ENCODE assay signal across 22 cellular contexts in the genomic region with DNA sequence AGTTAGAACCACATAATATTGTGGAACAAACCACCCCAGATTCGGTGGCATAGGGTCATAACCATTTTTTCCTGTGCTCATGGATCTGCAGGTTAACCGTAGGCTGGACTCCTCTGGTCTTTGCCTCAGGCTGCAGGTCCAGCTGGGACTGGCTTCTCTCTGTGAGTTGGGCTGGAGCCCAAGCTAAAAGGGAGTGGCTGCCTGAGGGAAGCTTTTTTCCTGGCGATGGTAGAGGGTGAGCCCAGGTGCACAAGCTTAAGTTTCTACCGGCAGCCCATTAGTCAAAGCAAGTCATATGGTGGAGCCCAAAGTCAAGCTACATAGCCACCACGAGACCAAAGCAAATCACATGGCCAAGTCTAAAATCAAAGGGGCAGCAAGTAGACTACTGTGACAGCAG. TPM values are rescaled to one million over a fixed set of nuclear protein-coding genes. Genes with fewer than 3 reads are reported as not detected.
DNase-seq lines count a peak whose midpoint lies in the region; ATAC-seq, FAIRE-seq and TF ChIP-seq lines count a peak whose summit lies in the region.
"Had no signal": no experiment of that assay in that cellular context is flagged by ENCODE, and none has a peak within 500 bp of the region (broad histone marks: within the 10 kb centered on the region; RNA-seq: fewer than 3 reads in every experiment).

No MANE protein-coding gene starts in this region.

- intact Hi-C loops in upper lobe of right lung (cut with DNase I): no loop called here

- H3K4me3 ChIP-seq in keratinocyte (ENCODE audit: control insufficient read depth in 2 of 3, extremely low read depth in 1 of 3, insufficient read depth in 2 of 3, low read depth in 1 of 3, low read length in 3 of 3) (no peak overlapping the region), upper lobe of right lung (no peak overlapping the region)
- H3K4me3 ChIP-seq: SK-N-MC had no signal

- peak; percentile 64 for ATAC-seq in WTC11
- no peak for ATAC-seq in GM18870 (IDR thresholded peaks at IDR 0.05; ENCODE audit: unreplicated experiment)
- no peak for ATAC-seq in HG03457 (IDR thresholded peaks at IDR 0.05; ENCODE audit: unreplicated experiment)
- no peak for ATAC-seq in upper lobe of right lung

- no peaks in the 10 kb centered on the region for H3K79me2 ChIP-seq in keratinocyte (ENCODE audit: control insufficient read depth, insufficient read depth, low read length)

- H3K9ac ChIP-seq in keratinocyte (ENCODE audit: control insufficient read depth, extremely low read depth, insufficient read depth, low read length): no peak overlapping the region

- no peak overlapping the region for H3K27ac ChIP-seq in keratinocyte (ENCODE audit: control insufficient read depth, insufficient read depth, low read length)
- H3K27ac ChIP-seq in upper lobe of right lung: no peak overlapping the region
- H3K27ac ChIP-seq: SK-N-MC had no signal

- POLR2A ChIA-PET in WTC11 (lab: Charles Lee): no interaction called here

- no peak overlapping the region for H3K4me3 Mint-ChIP-seq in WTC11
- H3K4me3 Mint-ChIP-seq: CD4-positive, alpha-beta memory T cell had no signal

- no peaks in the 10 kb centered on the region for H3K36me3 Mint-ChIP-seq in WTC11
- H3K36me3 Mint-ChIP-seq: CD4-positive, alpha-beta memory T cell had no signal

- H4K20me1 ChIP-seq in keratinocyte (ENCODE audit: control insufficient read depth, extremely low read depth, insufficient read depth, low read length): no peaks in the 10 kb centered on the region

- no peak overlapping the region for H3K4me2 ChIP-seq in keratinocyte (ENCODE audit: control insufficient read depth, extremely low read depth, insufficient read depth, low read depth, low read length)

- no peaks in the 10 kb centered on the region for H3K27me3 ChIP-seq in keratinocyte (ENCODE audit: control insufficient read depth, extremely low read depth, insufficient read depth, low read length)
- H3K27me3 ChIP-seq in upper lobe of right lung: no peaks in the 10 kb centered on the region
- H3K27me3 ChIP-seq: BE2C had no signal

- H2AFZ ChIP-seq in keratinocyte (ENCODE audit: control insufficient read depth, low read length): no peak overlapping the region

- DNase-seq in ELF-1 (ENCODE audit: low read depth, low spot score) (peak; percentile 92), M059J (ENCODE audit: low read depth) (peak; percentile 52), WTC11 (ENCODE audit: low spot score) (peak; percentile 25), keratinocyte (ENCODE audit: low read depth, low spot score) (peak; percentile 1), upper lobe of right lung (no peak)
- DNase-seq: BE2C; CD4-positive, alpha-beta memory T cell; DMS79 treated with DMSO at 0.1 percent for 48 hours; GDM1; KG1; MM.1S; NCI-H1105; NCI-H1930; NCI-H345; NCI-H774; T-helper 1 cell had no signal

- H3K9me3 Mint-ChIP-seq in WTC11: no peaks in the 10 kb centered on the region
- H3K9me3 Mint-ChIP-seq: CD4-positive, alpha-beta memory T cell had no signal

- H3K4me1 ChIP-seq in keratinocyte (ENCODE audit: control insufficient read depth, extremely low read depth, insufficient read depth, low read length) (no peaks in the 10 kb centered on the region), upper lobe of right lung (no peaks in the 10 kb centered on the region)
- H3K4me1 ChIP-seq: BE2C had no signal

- no peaks in the 10 kb centered on the region for H3K36me3 ChIP-seq in keratinocyte (ENCODE audit: control insufficient read depth in 2 of 2, extremely low read depth in 1 of 2, insufficient read depth in 2 of 2, low read length in 2 of 2)
- H3K36me3 ChIP-seq in upper lobe of right lung: no peaks in the 10 kb centered on the region
- H3K36me3 ChIP-seq: BE2C had no signal

- no peak for FAIRE-seq in keratinocyte (lab: Jason Lieb, UNC)
- FAIRE-seq: D721Med had no signal

- TF ChIP-seq CTCF in WTC11 (IDR thresholded peaks at IDR 0.05): no peak
- no peak for TF ChIP-seq CTCF in keratinocyte (optimal IDR thresholded peaks at IDR 0.05 in 1 of 3, IDR thresholded peaks at IDR 0.05 in 1 of 3, conservative IDR thresholded peaks at IDR 0.05 in 1 of 3; ENCODE audit: extremely low read depth in 1 of 3, insufficient read depth in 2 of 3, low read length in 3 of 3)
- no peak for TF ChIP-seq CTCF in upper lobe of right lung (IDR thresholded peaks at IDR 0.05)

- no peaks in the 10 kb centered on the region for H3K9me1 ChIP-seq in keratinocyte (ENCODE audit: control insufficient read depth, extremely low read depth, insufficient read depth, low read length)

- no peak overlapping the region for H3K27ac Mint-ChIP-seq in WTC11
- H3K27ac Mint-ChIP-seq: CD4-positive, alpha-beta memory T cell had no signal

- no peaks in the 10 kb centered on the region for H3K9me3 ChIP-seq in keratinocyte (ENCODE audit: control insufficient read depth, low read depth, low read length)
- H3K9me3 ChIP-seq in upper lobe of right lung: no peaks in the 10 kb centered on the region
- H3K9me3 ChIP-seq: BE2C had no signal

- CTCF ChIA-PET in WTC11 (lab: Charles Lee): no interaction called here

- H3K4me1 Mint-ChIP-seq in WTC11: no peaks in the 10 kb centered on the region
- H3K4me1 Mint-ChIP-seq: CD4-positive, alpha-beta memory T cell had no signal

- dilution Hi-C loops in keratinocyte (cut with MboI; ENCODE audit: extremely low pct_ligation_motif_present, low sequenced_read_pairs): no loop called here

- no peaks in the 10 kb centered on the region for H3K27me3 Mint-ChIP-seq in WTC11 (ENCODE audit: low read depth)
- H3K27me3 Mint-ChIP-seq: CD4-positive, alpha-beta memory T cell had no signal

TF ChIP-seq in WTC11, 78 proteins besides CTCF, POLR2A, EP300 and RAD21:
- no peak for TF ChIP-seq ZNF232 (CRISPR knock-in tag; IDR thresholded peaks at IDR 0.05)
- TF ChIP-seq GTF2I (CRISPR knock-in tag; conservative IDR thresholded peaks at IDR 0.05): no peak

RNA-seq across cellular contexts. Expression of a gene that starts 13.8 kb away (rescaled TPM):
- total RNA-seq in M059J (2014; rRNA removed; shearing (Covaris generic)): 5.8 and 8.4 TPM in 2 replicates
- total RNA-seq in WTC11 (2021) (0.15 to 0.53 TPM (median 0.30 TPM) in 3 replicates), upper lobe of right lung (0.93 TPM)
- polyA plus RNA-seq in keratinocyte: 1.4 to 3.4 TPM (median 3.0 TPM) in 3 replicates
- polyA plus RNA-seq in keratinocyte (2011; ENCODE audit: low read depth): not detected
- 3.7 and 6.4 TPM in 2 replicates for polyA plus RNA-seq in keratinocyte (2011; cell fraction: cytosol; rRNA removed)
- 3.0 and 4.3 TPM in 2 replicates for polyA plus RNA-seq in keratinocyte (2011; cell fraction: nucleus; rRNA removed)
- 2.9 TPM in 1 of 2 replicates, not detected in the other for polyA plus RNA-seq in keratinocyte (2012; ENCODE audit: low replicate concordance)
- 0.20 to 0.90 TPM in 2 of 3 replicates, not detected in the other for polyA minus RNA-seq in keratinocyte
- 1.3 TPM for polyA minus RNA-seq in keratinocyte (2011; cell fraction: cytosol; rRNA and poly(A)+ RNA removed)
- polyA minus RNA-seq in keratinocyte (2011; cell fraction: nucleus; rRNA and poly(A)+ RNA removed): 1.7 and 2.2 TPM in 2 replicates
- total RNA-seq: OCI-LY7 had no signal

RNA-seq across cellular contexts. Expression of a gene that starts 31.6 kb away (rescaled TPM):
- not detected in 2 replicates for total RNA-seq in M059J (2014; rRNA removed; shearing (Covaris generic))
- total RNA-seq in WTC11 (2021) (0.25 TPM in 1 of 3 replicates, not detected in the others), upper lobe of right lung (not detected)
- polyA plus RNA-seq in keratinocyte: 0.06 to 0.89 TPM (median 0.33 TPM) in 3 replicates
- 1.00 TPM for polyA plus RNA-seq in keratinocyte (2011; ENCODE audit: low read depth)
- 0.40 and 0.61 TPM in 2 replicates for polyA plus RNA-seq in keratinocyte (2011; cell fraction: cytosol; rRNA removed)
- polyA plus RNA-seq in keratinocyte (2011; cell fraction: nucleus; rRNA removed): 0.14 TPM in 1 of 2 replicates, not detected in the other
- 1.2 and 1.4 TPM in 2 replicates for polyA plus RNA-seq in keratinocyte (2012; ENCODE audit: low replicate concordance)
- polyA minus RNA-seq in keratinocyte: not detected in 3 replicates
- not detected for polyA minus RNA-seq in keratinocyte (2011; cell fraction: cytosol; rRNA and poly(A)+ RNA removed)
- polyA minus RNA-seq in keratinocyte (2011; cell fraction: nucleus; rRNA and poly(A)+ RNA removed): not detected in 2 replicates
- total RNA-seq: CD4-positive, alpha-beta memory T cell; H4 had no signal
- polyA plus RNA-seq: CD4-positive, alpha-beta memory T cell had no signal

RNA-seq across cellular contexts. Expression of a gene that starts 36.5 kb away (rescaled TPM):
- total RNA-seq in M059J (2014; rRNA removed; shearing (Covaris generic)): 4.6 and 6.9 TPM in 2 replicates
- total RNA-seq in WTC11 (2021): 3.7 to 4.6 TPM (median 4.5 TPM) in 3 replicates
- 0.76 to 1.4 TPM (median 0.85 TPM) in 3 replicates for polyA plus RNA-seq in keratinocyte
- 1.4 TPM for polyA plus RNA-seq in keratinocyte (2011; ENCODE audit: low read depth)
- 0.39 and 0.72 TPM in 2 replicates for polyA plus RNA-seq in keratinocyte (2011; cell fraction: cytosol; rRNA removed)
- polyA plus RNA-seq in keratinocyte (2011; cell fraction: nucleus; rRNA removed): 1.9 and 2.5 TPM in 2 replicates
- 0.79 and 1.0 TPM in 2 replicates for polyA plus RNA-seq in keratinocyte (2012; ENCODE audit: low replicate concordance)
- 0.30 to 1.7 TPM (median 1.2 TPM) in 3 replicates for polyA minus RNA-seq in keratinocyte
- polyA minus RNA-seq in keratinocyte (2011; cell fraction: cytosol; rRNA and poly(A)+ RNA removed): 1.3 TPM
- polyA minus RNA-seq in keratinocyte (2011; cell fraction: nucleus; rRNA and poly(A)+ RNA removed): 3.6 and 7.0 TPM in 2 replicates
- total RNA-seq in upper lobe of right lung: 5.1 TPM
